In the genomic region with DNA sequence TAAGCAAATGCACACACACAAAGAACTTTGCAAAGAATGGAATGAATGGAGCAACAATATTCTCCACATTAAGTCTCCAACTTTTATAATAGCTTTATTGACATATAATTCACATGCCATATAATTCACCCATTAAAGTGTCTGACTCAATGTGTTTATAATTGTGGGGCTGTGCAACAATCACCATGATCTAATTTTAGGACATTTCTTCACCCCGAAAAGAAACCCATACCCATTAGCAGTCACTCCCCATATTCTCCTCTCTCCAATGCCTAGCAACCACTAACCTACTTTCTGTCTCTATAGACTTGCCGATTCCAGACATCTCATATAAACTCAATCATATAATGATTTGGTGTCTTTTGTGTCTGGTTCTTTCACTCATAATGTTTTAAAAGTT, we compare ENCODE assay signal across 17 cellular contexts.
"Had no signal": no experiment of that assay in that cellular context is flagged by ENCODE, and none has a peak within 500 bp of the region (broad histone marks: within the 10 kb centered on the region; RNA-seq: fewer than 3 reads in every experiment).

No MANE protein-coding gene starts in this region.

- H3K27ac ChIP-seq: heart right ventricle, parathyroid adenoma, prostate gland had no signal

- H3K27ac Mint-ChIP-seq: stimulated activated effector memory CD8-positive, alpha-beta T cell treated with anti-CD3 and anti-CD28 coated beads, Interleukin-12 subunit alpha, Interleukin-12 subunit beta, amount 100 ng/mL, for 72 hours had no signal

- H3K27me3 ChIP-seq: heart right ventricle had no signal

- H3K4me3 ChIP-seq: heart right ventricle, prostate gland had no signal

- H3K36me3 ChIP-seq: heart right ventricle, prostate gland had no signal

- H3K9me3 ChIP-seq: heart right ventricle, prostate gland had no signal

- ATAC-seq: esophagus mucosa; heart right ventricle; left lobe of liver; stimulated activated effector memory CD8-positive, alpha-beta T cell treated with anti-CD3 and anti-CD28 coated beads, Interleukin-12 subunit alpha, Interleukin-12 subunit beta, amount 100 ng/mL, for 72 hours had no signal

- DNase-seq: central memory CD4-positive, alpha-beta T cell; effector memory CD4-positive, alpha-beta T cell; heart right ventricle; hypothalamus; kidney glomerular epithelial cell; mammary epithelial cell; occipital lobe; small intestine; stimulated activated CD4-positive, alpha-beta T cell treated with anti-CD3 and anti-CD28 coated beads, Interleukin-2, amount 100 ng/mL, for 48 hours; stimulated activated CD8-positive, alpha-beta memory T cell treated with anti-CD3 and anti-CD28 coated beads, Interleukin-4, amount 100 ng/mL, for 48 hours; trophoblast cell had no signal

- H3K4me3 Mint-ChIP-seq: nephron; stimulated activated effector memory CD8-positive, alpha-beta T cell treated with anti-CD3 and anti-CD28 coated beads, Interleukin-12 subunit alpha, Interleukin-12 subunit beta, amount 100 ng/mL, for 72 hours had no signal

- H3K9me3 Mint-ChIP-seq: nephron; stimulated activated effector memory CD8-positive, alpha-beta T cell treated with anti-CD3 and anti-CD28 coated beads, Interleukin-12 subunit alpha, Interleukin-12 subunit beta, amount 100 ng/mL, for 72 hours had no signal
